ENCODE assay signal across 8 cellular contexts in the genomic region with DNA sequence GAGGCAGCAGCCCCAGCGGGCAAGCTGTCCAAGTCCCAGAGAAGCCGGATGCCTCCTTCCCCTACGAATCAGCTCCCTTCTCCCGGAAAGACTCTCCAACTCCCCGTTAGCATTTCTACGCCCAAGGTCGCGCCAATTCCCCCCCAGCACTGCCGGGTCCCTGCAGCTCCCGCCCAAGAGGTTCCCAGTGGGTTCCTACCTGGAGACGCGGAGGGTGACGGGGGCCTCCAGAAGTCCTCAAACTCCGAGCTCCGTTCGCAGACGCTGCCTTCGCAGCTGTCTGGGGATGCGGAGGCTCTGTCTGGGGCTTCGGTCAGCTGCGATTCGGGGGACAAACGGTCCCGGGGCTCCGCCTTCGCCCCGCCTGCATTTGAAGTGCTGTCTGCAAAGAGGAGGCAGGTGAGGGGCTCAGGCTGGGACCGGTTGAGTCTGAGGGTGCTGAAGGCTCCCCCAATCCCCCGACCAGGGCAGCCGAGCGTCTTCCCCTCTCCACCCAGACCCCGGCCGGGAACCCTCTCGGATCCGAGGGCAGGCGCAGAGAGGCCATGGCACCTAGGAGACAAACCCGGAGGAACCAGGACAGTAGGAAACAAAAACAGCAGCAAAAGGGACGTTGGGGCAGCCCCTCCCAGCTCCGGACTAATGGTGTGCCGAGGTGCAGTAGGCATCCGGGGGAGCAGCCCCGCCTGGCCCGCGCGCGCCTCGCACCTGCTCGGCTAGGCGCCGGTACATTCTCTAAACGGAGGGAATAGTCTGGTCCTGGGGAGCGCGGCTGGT. TPM values are rescaled to one million over a fixed set of nuclear protein-coding genes. Genes with fewer than 3 reads are reported as not detected.
DNase-seq lines count a peak whose midpoint lies in the region; ATAC-seq and TF ChIP-seq lines count a peak whose summit lies in the region.

No MANE protein-coding gene starts in this region.

- peaks cover 19% of the 10 kb centered on the region for H3K4me1 ChIP-seq in cardiac muscle cell (ENCODE audit: low read depth)

- TF ChIP-seq RAD21 in Ishikawa (IDR thresholded peaks at IDR 0.05; ENCODE audit: low read depth) = no peak

- no peak overlapping the region for H3K27ac ChIP-seq in cardiac muscle cell

- H3K27me3 ChIP-seq in cardiac muscle cell = peaks cover 100% of the 10 kb centered on the region

- no peaks in the 10 kb centered on the region for H3K36me3 ChIP-seq in cardiac muscle cell

- peak; percentile 24 for DNase-seq in DMS53 treated with DMSO at 0.1 percent for 48 hours (lab: John Stamatoyannopoulos, UW; ENCODE audit: unreplicated experiment)
- peak; percentile 53 for DNase-seq in activated CD8-positive, alpha-beta memory T cell treated with anti-CD3 and anti-CD28 coated beads, Interleukin-2, amount 50 U/mL, for 4 hours
- peak; percentile 15 to 16 for DNase-seq in cardiac muscle cell (ENCODE audit: low read depth in 1 of 2, low spot score in 1 of 2)
- DNase-seq in skeletal muscle cell (ENCODE audit: low read depth) = no peak
- no peak for DNase-seq in UCSD-AML1 (lab: John Stamatoyannopoulos, UW; ENCODE audit: unreplicated experiment)

- no peaks in the 10 kb centered on the region for H3K9me3 ChIP-seq in cardiac muscle cell (ENCODE audit: low read depth)

- no peak for TF ChIP-seq EP300 in Ishikawa (IDR thresholded peaks at IDR 0.05; ENCODE audit: borderline replicate concordance)

- no peak for TF ChIP-seq CTCF in cardiac muscle cell (IDR thresholded peaks at IDR 0.05; ENCODE audit: low read depth, low read length)

- ATAC-seq in GM18520 (IDR thresholded peaks at IDR 0.05; ENCODE audit: unreplicated experiment) (no peak), GM18498 (IDR thresholded peaks at IDR 0.05; ENCODE audit: unreplicated experiment) (no peak)

- H3K4me3 ChIP-seq in cardiac muscle cell (peak overlapping the region; percentile 6), skeletal muscle cell (ENCODE audit: low read depth, low read length) (peak overlapping the region; percentile 2)

TF ChIP-seq in Ishikawa, 13 proteins besides CTCF, POLR2A, EP300 and RAD21:
- TF ChIP-seq, protein P1, sequence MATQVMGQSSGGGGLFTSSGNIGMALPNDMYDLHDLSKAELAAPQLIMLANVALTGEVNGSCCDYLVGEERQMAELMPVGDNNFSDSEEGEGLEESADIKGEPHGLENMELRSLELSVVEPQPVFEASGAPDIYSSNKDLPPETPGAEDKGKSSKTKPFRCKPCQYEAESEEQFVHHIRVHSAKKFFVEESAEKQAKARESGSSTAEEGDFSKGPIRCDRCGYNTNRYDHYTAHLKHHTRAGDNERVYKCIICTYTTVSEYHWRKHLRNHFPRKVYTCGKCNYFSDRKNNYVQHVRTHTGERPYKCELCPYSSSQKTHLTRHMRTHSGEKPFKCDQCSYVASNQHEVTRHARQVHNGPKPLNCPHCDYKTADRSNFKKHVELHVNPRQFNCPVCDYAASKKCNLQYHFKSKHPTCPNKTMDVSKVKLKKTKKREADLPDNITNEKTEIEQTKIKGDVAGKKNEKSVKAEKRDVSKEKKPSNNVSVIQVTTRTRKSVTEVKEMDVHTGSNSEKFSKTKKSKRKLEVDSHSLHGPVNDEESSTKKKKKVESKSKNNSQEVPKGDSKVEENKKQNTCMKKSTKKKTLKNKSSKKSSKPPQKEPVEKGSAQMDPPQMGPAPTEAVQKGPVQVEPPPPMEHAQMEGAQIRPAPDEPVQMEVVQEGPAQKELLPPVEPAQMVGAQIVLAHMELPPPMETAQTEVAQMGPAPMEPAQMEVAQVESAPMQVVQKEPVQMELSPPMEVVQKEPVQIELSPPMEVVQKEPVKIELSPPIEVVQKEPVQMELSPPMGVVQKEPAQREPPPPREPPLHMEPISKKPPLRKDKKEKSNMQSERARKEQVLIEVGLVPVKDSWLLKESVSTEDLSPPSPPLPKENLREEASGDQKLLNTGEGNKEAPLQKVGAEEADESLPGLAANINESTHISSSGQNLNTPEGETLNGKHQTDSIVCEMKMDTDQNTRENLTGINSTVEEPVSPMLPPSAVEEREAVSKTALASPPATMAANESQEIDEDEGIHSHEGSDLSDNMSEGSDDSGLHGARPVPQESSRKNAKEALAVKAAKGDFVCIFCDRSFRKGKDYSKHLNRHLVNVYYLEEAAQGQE (IDR thresholded peaks at IDR 0.05; ENCODE audit: low read depth) = no peak
- TF ChIP-seq TAF1 (IDR thresholded peaks at IDR 0.05; ENCODE audit: low read depth) = no peak
- TF ChIP-seq, protein P2, sequence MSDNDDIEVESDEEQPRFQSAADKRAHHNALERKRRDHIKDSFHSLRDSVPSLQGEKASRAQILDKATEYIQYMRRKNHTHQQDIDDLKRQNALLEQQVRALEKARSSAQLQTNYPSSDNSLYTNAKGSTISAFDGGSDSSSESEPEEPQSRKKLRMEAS (IDR thresholded peaks at IDR 0.05) = peak; percentile 75

RNA-seq across cellular contexts. Expression of a gene that starts 3.9 kb away (rescaled TPM):
- total RNA-seq in cardiac muscle cell = 0.12 and 0.32 TPM in 2 replicates
- not detected in 2 replicates for polyA plus RNA-seq in cardiac muscle cell

Comparison
In these comparisons a context has a peak if more than half of its experiments do, and no peak if none do; other contexts are left out.
1. DNase-seq: peak in DMS53 treated with DMSO at 0.1 percent for 48 hours (single experiment), activated CD8-positive, alpha-beta memory T cell treated with anti-CD3 and anti-CD28 coated beads, Interleukin-2, amount 50 U/mL, for 4 hours (single experiment) and cardiac muscle cell (2 of 2); none in skeletal muscle cell (single experiment) and UCSD-AML1 (single experiment).